1 cellular context compared by ENCODE assay signal in genomic region chr14:80404413-80404812, GRCh38.
TF ChIP-seq lines count a peak whose summit lies in the region.

No MANE protein-coding gene starts in this region.

TF ChIP-seq in WTC11, 78 proteins besides CTCF, POLR2A, EP300 and RAD21 (continued from another document):
- TF ChIP-seq ARID4B (CRISPR knock-in tag; IDR thresholded peaks at IDR 0.05; ENCODE audit: borderline replicate concordance) (no peak), NR3C1 (CRISPR knock-in tag; conservative IDR thresholded peaks at IDR 0.05; ENCODE audit: low read depth) (no peak), JUN (CRISPR knock-in tag; IDR thresholded peaks at IDR 0.05) (no peak), SP1 (CRISPR knock-in tag; conservative IDR thresholded peaks at IDR 0.05) (no peak), E2F5 (CRISPR knock-in tag; IDR thresholded peaks at IDR 0.05) (no peak), ZNF423 (CRISPR knock-in tag; IDR thresholded peaks at IDR 0.05) (no peak), ATF2 (CRISPR knock-in tag; IDR thresholded peaks at IDR 0.05; ENCODE audit: borderline replicate concordance, low read depth) (no peak), ZNF121 (CRISPR knock-in tag; IDR thresholded peaks at IDR 0.05) (no peak), NFE2L1 (CRISPR knock-in tag; IDR thresholded peaks at IDR 0.05) (no peak), JAZF1 (CRISPR knock-in tag; IDR thresholded peaks at IDR 0.05) (no peak), IRF1 (CRISPR knock-in tag; IDR thresholded peaks at IDR 0.05) (no peak), ATF1 (CRISPR knock-in tag; IDR thresholded peaks at IDR 0.05) (no peak), IRF2 (CRISPR knock-in tag; IDR thresholded peaks at IDR 0.05; ENCODE audit: borderline replicate concordance, low read depth) (no peak), RELA (CRISPR knock-in tag; IDR thresholded peaks at IDR 0.05; ENCODE audit: borderline replicate concordance) (no peak), USF1 (CRISPR knock-in tag; IDR thresholded peaks at IDR 0.05) (no peak), FOXP1 (CRISPR knock-in tag; IDR thresholded peaks at IDR 0.05; ENCODE audit: borderline replicate concordance) (no peak)
